ENCODE assay signal across 16 cellular contexts in genomic region chr1:6054596-6054995, GRCh38. TPM values are rescaled to one million over a fixed set of nuclear protein-coding genes. Genes with fewer than 3 reads are reported as not detected.
A peak's percentile ranks its signal among the peaks of the same experiment; 100 is the strongest.
DNase-seq lines count a peak whose midpoint lies in the region; ATAC-seq, FAIRE-seq and TF ChIP-seq lines count a peak whose summit lies in the region.
"Had no signal": no experiment of that assay in that cellular context is flagged by ENCODE, and none has a peak within 500 bp of the region (broad histone marks: within the 10 kb centered on the region; RNA-seq: fewer than 3 reads in every experiment).

No MANE protein-coding gene starts in this region.

- peak; percentile 23 for FAIRE-seq in bronchial epithelial cell (lab: Jason Lieb, UNC)
- FAIRE-seq: GM12878, GM18507 had no signal

- peaks cover 12% of the 10 kb centered on the region for H3K4me1 Mint-ChIP-seq in activated naive CD4-positive, alpha-beta T cell treated with anti-CD3 and anti-CD28 coated beads for 36 hours (ENCODE audit: low read depth)

- TF ChIP-seq CTCF in bronchial epithelial cell (IDR thresholded peaks at IDR 0.05; ENCODE audit: insufficient read depth, low read length, severe bottlenecking): no peak

- peak overlapping the region; percentile 8 for H3K27ac Mint-ChIP-seq in activated naive CD4-positive, alpha-beta T cell treated with anti-CD3 and anti-CD28 coated beads for 36 hours
- H3K27ac Mint-ChIP-seq: CD8-positive, alpha-beta memory T cell; H9; IgD-negative memory B cell had no signal

- no peak overlapping the region for H3K4me3 Mint-ChIP-seq in activated naive CD4-positive, alpha-beta T cell treated with anti-CD3 and anti-CD28 coated beads for 36 hours
- H3K4me3 Mint-ChIP-seq: CD8-positive, alpha-beta memory T cell; H9; IgD-negative memory B cell had no signal

- no peaks in the 10 kb centered on the region for H3K9me3 Mint-ChIP-seq in activated naive CD4-positive, alpha-beta T cell treated with anti-CD3 and anti-CD28 coated beads for 36 hours
- H3K9me3 Mint-ChIP-seq: CD8-positive, alpha-beta memory T cell; H9 had no signal

- no peaks in the 10 kb centered on the region for H3K36me3 ChIP-seq in bronchial epithelial cell (ENCODE audit: control insufficient read depth, insufficient read depth, low read length)

- DNase-seq in DMS 273 (lab: John Stamatoyannopoulos, UW; ENCODE audit: unreplicated experiment) (peak; percentile 30), DMS 273 treated with DMSO at 0.1 percent for 48 hours (lab: John Stamatoyannopoulos, UW) (no peak), bronchial epithelial cell (ENCODE audit: low read depth) (no peak), DMS53 treated with DMSO at 0.1 percent for 48 hours (lab: John Stamatoyannopoulos, UW; ENCODE audit: unreplicated experiment) (no peak)
- DNase-seq in activated naive CD4-positive, alpha-beta T cell treated with anti-CD3 and anti-CD28 coated beads for 36 hours: no peak
- no peak for DNase-seq in activated naive CD4-positive, alpha-beta T cell treated with Interleukin-2 at 50 U/mL for 16 hours
- DNase-seq: Caco-2; CD8-positive, alpha-beta memory T cell; DMS79; GOT3; H9 had no signal

- H3K4me3 ChIP-seq in bronchial epithelial cell (ENCODE audit: low read depth, low read length): no peak overlapping the region
- H3K4me3 ChIP-seq: GM12878 had no signal

- H3K27me3 Mint-ChIP-seq in activated naive CD4-positive, alpha-beta T cell treated with anti-CD3 and anti-CD28 coated beads for 36 hours (ENCODE audit: low read depth): no peaks in the 10 kb centered on the region
- H3K27me3 Mint-ChIP-seq: CD8-positive, alpha-beta memory T cell; IgD-negative memory B cell had no signal

- CTCF ChIA-PET in activated naive CD4-positive, alpha-beta T cell treated with anti-CD3 and anti-CD28 coated beads for 36 hours (lab: Charles Lee): no interaction called here

- ATAC-seq in GM21528 (IDR thresholded peaks at IDR 0.05; ENCODE audit: low FRiP score, unreplicated experiment): no peak
- ATAC-seq in HG03159 (IDR thresholded peaks at IDR 0.05; ENCODE audit: unreplicated experiment): no peak
- ATAC-seq: GM12878 had no signal

- intact Hi-C loops in activated naive CD4-positive, alpha-beta T cell treated with anti-CD3 and anti-CD28 coated beads for 36 hours (cut with micrococcal nuclease): no loop called here

- peaks cover 2% of the 10 kb centered on the region for H3K27me3 ChIP-seq in bronchial epithelial cell (ENCODE audit: control insufficient read depth, insufficient read depth, low read length)

- H3K36me3 Mint-ChIP-seq in activated naive CD4-positive, alpha-beta T cell treated with anti-CD3 and anti-CD28 coated beads for 36 hours (ENCODE audit: low read depth): peaks cover 25% of the 10 kb centered on the region

RNA-seq across cellular contexts. Expression of gene KCNAB2, which starts 8.9 kb away (rescaled TPM):
- total RNA-seq in activated naive CD4-positive, alpha-beta T cell treated with anti-CD3 and anti-CD28 coated beads for 36 hours: 100 to 1,000 TPM; 164 to 166 TPM
- total RNA-seq in bronchial epithelial cell: 1.3 and 1.8 TPM in 2 replicates

Comparison
In these comparisons a context has a peak if more than half of its experiments do, and no peak if none do; other contexts are left out.
1. RNA of gene KCNAB2, which starts 8.9 kb away (total RNA-seq): 164 to 166 TPM in activated naive CD4-positive, alpha-beta T cell treated with anti-CD3 and anti-CD28 coated beads for 36 hours; 1.3 to 1.8 TPM in bronchial epithelial cell; every median in the first group is over 10 times any median in the second.